ENCODE assay signal across 20 cellular contexts in genomic region chr2:5374736-5375135, GRCh38.
DNase-seq lines count a peak whose midpoint lies in the region; ATAC-seq, FAIRE-seq and TF ChIP-seq lines count a peak whose summit lies in the region.
"Had no signal": no experiment of that assay in that cellular context is flagged by ENCODE, and none has a peak within 500 bp of the region (broad histone marks: within the 10 kb centered on the region; RNA-seq: fewer than 3 reads in every experiment).

No MANE protein-coding gene starts in this region.

- H4K20me1 ChIP-seq in hepatocyte (ENCODE audit: insufficient read depth, poor library complexity, severe bottlenecking): no peaks in the 10 kb centered on the region

- H3K4me2 ChIP-seq in hepatocyte: peak overlapping the region; percentile 48

- H3K4me1 Mint-ChIP-seq in neural crest cell: peaks cover 38% of the 10 kb centered on the region
- H3K4me1 Mint-ChIP-seq: B cell; CD4-positive, CD25-positive, alpha-beta regulatory T cell; CD8-positive, alpha-beta memory T cell had no signal

- H3K4me3 ChIP-seq in hepatocyte (no peak overlapping the region), small intestine (ENCODE audit: low read depth in 1 of 2, low read length in 2 of 2) (no peak overlapping the region), upper lobe of right lung (no peak overlapping the region)
- H3K4me3 ChIP-seq: GM12878 had no signal

- peaks cover 7% of the 10 kb centered on the region for H3K9me3 Mint-ChIP-seq in neural crest cell
- H3K9me3 Mint-ChIP-seq: H9 had no signal

- FAIRE-seq in small intestine (lab: Jason Lieb, UNC): no peak
- FAIRE-seq: GM12878 had no signal

- no peak for ATAC-seq in upper lobe of right lung
- ATAC-seq: GM12878 had no signal

- no peak for TF ChIP-seq CTCF in hepatocyte (IDR thresholded peaks at IDR 0.05; ENCODE audit: poor library complexity)
- no peak for TF ChIP-seq CTCF in neural crest cell (conservative IDR thresholded peaks at IDR 0.05)
- no peak for TF ChIP-seq CTCF in upper lobe of right lung (IDR thresholded peaks at IDR 0.05)

- H3K79me2 ChIP-seq in hepatocyte: no peaks in the 10 kb centered on the region

- H3K27me3 ChIP-seq in hepatocyte (no peaks in the 10 kb centered on the region), small intestine (ENCODE audit: control insufficient read depth in 2 of 2, insufficient read depth in 2 of 2, low read length in 2 of 2) (no peaks in the 10 kb centered on the region), upper lobe of right lung (no peaks in the 10 kb centered on the region)

- H3K27ac ChIP-seq in hepatocyte: peak overlapping the region; percentile 65
- H3K27ac ChIP-seq in small intestine (ENCODE audit: low read depth in 1 of 2, low read length in 1 of 2): no peak overlapping the region
- H3K27ac ChIP-seq in upper lobe of right lung: no peak overlapping the region

- 35% methylated on average over 8 of the region's 8 CpGs for WGBS in hepatocyte (ENCODE audit: low lambda C conversion rate, missing lambda C conversion rate)
- 16 to 26% (median 18%) methylated on average over 8 of the region's 8 CpGs for WGBS in small intestine, 3 donors

- H3K27ac Mint-ChIP-seq in neural crest cell (ENCODE audit: unreplicated experiment): peak overlapping the region; percentile 53
- H3K27ac Mint-ChIP-seq: B cell; CD4-positive, CD25-positive, alpha-beta regulatory T cell; CD8-positive, alpha-beta memory T cell; IgD-negative memory B cell had no signal

- H3K9me3 ChIP-seq in hepatocyte (ENCODE audit: low read depth) (no peaks in the 10 kb centered on the region), small intestine (ENCODE audit: control insufficient read depth, low read depth) (no peaks in the 10 kb centered on the region), upper lobe of right lung (no peaks in the 10 kb centered on the region)

- intact Hi-C loops in upper lobe of right lung (cut with DNase I): no loop called here

- peak overlapping the region; percentile 11 for H3K4me3 Mint-ChIP-seq in neural crest cell
- H3K4me3 Mint-ChIP-seq: B cell; CD4-positive, CD25-positive, alpha-beta regulatory T cell; CD8-positive, alpha-beta memory T cell; H9; IgD-negative memory B cell had no signal

- no peaks in the 10 kb centered on the region for H3K9me2 ChIP-seq in hepatocyte (replicated peaks; ENCODE audit: insufficient read depth)

- H3K27me3 Mint-ChIP-seq in neural crest cell (ENCODE audit: low read depth): no peaks in the 10 kb centered on the region
- H3K27me3 Mint-ChIP-seq: CD8-positive, alpha-beta memory T cell; IgD-negative memory B cell had no signal

- CTCF ChIA-PET in HEK293T (lab: Yijun Ruan, JAX): no interaction called here

- H3K36me3 ChIP-seq in hepatocyte (replicated peaks; ENCODE audit: insufficient read depth, low read depth) (no peaks in the 10 kb centered on the region), small intestine (ENCODE audit: control insufficient read depth in 2 of 2, insufficient read depth in 2 of 2, low read length in 2 of 2) (no peaks in the 10 kb centered on the region), upper lobe of right lung (no peaks in the 10 kb centered on the region)

- POLR2A ChIA-PET in HEK293T (lab: Yijun Ruan, JAX): no interaction called here

- DNase-seq in HuH-7 (ENCODE audit: low spot score) (peak; percentile 12), hepatocyte (ENCODE audit: low spot score) (peak; percentile 65), neural crest cell (ENCODE audit: low read depth, low spot score) (no peak), small intestine (peak; percentile 5), HEK293T (ENCODE audit: extremely low spot score) (no peak), SIG-M5 treated with dmso at 0.1 percent for 504 hours (lab: John Stamatoyannopoulos, UW; ENCODE audit: unreplicated experiment) (no peak), upper lobe of right lung (no peak)
- DNase-seq: C1 segment of cervical spinal cord; CD4-positive, CD25-positive, alpha-beta regulatory T cell; CD8-positive, alpha-beta memory T cell; COR-L47; DMS 273 treated with DMSO at 0.1 percent for 48 hours; DMS53; DND-41; EL; GOT3; H9 had no signal

- H2AFZ ChIP-seq in hepatocyte: peak overlapping the region; percentile 58

- H3K4me1 ChIP-seq in hepatocyte (ENCODE audit: insufficient read depth): peaks cover 11% of the 10 kb centered on the region
- no peaks in the 10 kb centered on the region for H3K4me1 ChIP-seq in small intestine (ENCODE audit: control insufficient read depth in 2 of 2, insufficient read depth in 1 of 2, low read depth in 1 of 2, low read length in 1 of 2)
- no peaks in the 10 kb centered on the region for H3K4me1 ChIP-seq in upper lobe of right lung

- H3K36me3 Mint-ChIP-seq in neural crest cell (ENCODE audit: low read depth): no peaks in the 10 kb centered on the region
- H3K36me3 Mint-ChIP-seq: CD4-positive, CD25-positive, alpha-beta regulatory T cell; CD8-positive, alpha-beta memory T cell; IgD-negative memory B cell had no signal

TF ChIP-seq in HEK293T, 16 proteins besides CTCF, POLR2A, EP300 and RAD21:
- TF ChIP-seq LEF1 (IDR thresholded peaks at IDR 0.05; ENCODE audit: borderline replicate concordance): no peak
- no peak for TF ChIP-seq SUZ12 (IDR thresholded peaks at IDR 0.05)
- TF ChIP-seq SP1 (IDR thresholded peaks at IDR 0.05): no peak
- TF ChIP-seq ZNF384 (IDR thresholded peaks at IDR 0.05): no peak
- TF ChIP-seq TARDBP (IDR thresholded peaks at IDR 0.05): no peak
- no peak for TF ChIP-seq PKNOX1 (IDR thresholded peaks at IDR 0.05)
- TF ChIP-seq BHLHE40 (IDR thresholded peaks at IDR 0.05; ENCODE audit: borderline replicate concordance): no peak
- TF ChIP-seq ARNT (IDR thresholded peaks at IDR 0.05): no peak
- no peak for TF ChIP-seq FOXK2 (IDR thresholded peaks at IDR 0.05)
- no peak for TF ChIP-seq L3MBTL2 (conservative IDR thresholded peaks at IDR 0.05)
- TF ChIP-seq HDGF (IDR thresholded peaks at IDR 0.05; ENCODE audit: borderline replicate concordance): no peak

Comparison
In these comparisons a context has a peak if more than half of its experiments do, and no peak if none do; other contexts are left out.
1. DNase-seq: peak in HuH-7 (single experiment), hepatocyte (single experiment) and small intestine (single experiment); none in neural crest cell (single experiment), HEK293T (single experiment), SIG-M5 treated with dmso at 0.1 percent for 504 hours (single experiment) and upper lobe of right lung (single experiment).